10 cellular contexts compared by ENCODE assay signal in genomic region chr19:48558018-48558684, GRCh38. TPM values are rescaled to one million over a fixed set of nuclear protein-coding genes. Genes with fewer than 3 reads are reported as not detected.
DNase-seq lines count a peak whose midpoint lies in the region; ATAC-seq and TF ChIP-seq lines count a peak whose summit lies in the region.
"Had no signal": no experiment of that assay in that cellular context is flagged by ENCODE, and none has a peak within 500 bp of the region (broad histone marks: within the 10 kb centered on the region; RNA-seq: fewer than 3 reads in every experiment).

No MANE protein-coding gene starts in this region.

- H3K4me2 ChIP-seq in PC-3 (ENCODE audit: low read length) (peak overlapping the region; percentile 57), parathyroid adenoma (ENCODE audit: low read length) (no peak overlapping the region)

- peak; percentile 81 for DNase-seq in EL
- DNase-seq in PC-3 = peak; percentile 75
- DNase-seq in fibroblast of mammary gland (ENCODE audit: low read depth) = peak; percentile 80
- no peak for DNase-seq in mesenteric fat pad (ENCODE audit: low spot score)
- DNase-seq in GM13977 (ENCODE audit: low spot score) = no peak

- H3K36me3 ChIP-seq in PC-3 (ENCODE audit: low read depth, low read length) (no peaks in the 10 kb centered on the region), parathyroid adenoma (ENCODE audit: control insufficient read depth, insufficient read depth, low read length) (no peaks in the 10 kb centered on the region)

- no peaks in the 10 kb centered on the region for H3K9me3 ChIP-seq in PC-3 (ENCODE audit: low read length)
- no peaks in the 10 kb centered on the region for H3K9me3 ChIP-seq in parathyroid adenoma (ENCODE audit: control insufficient read depth, low read length)

- H3K9ac ChIP-seq in PC-3 (ENCODE audit: low read length) = no peak overlapping the region
- no peak overlapping the region for H3K9ac ChIP-seq in parathyroid adenoma

- in situ Hi-C loops in GM13977 (cut with MboI; ENCODE audit: low pct_unique_long_range_greater_than_20kb, low sequenced_read_pairs, unreplicated experiment) = no loop called here

- H3F3A ChIP-seq in PC-3 (ENCODE audit: low read length, unreplicated experiment) = no peaks in the 10 kb centered on the region

- no peaks in the 10 kb centered on the region for H3K9me2 ChIP-seq in PC-3 (replicated peaks; ENCODE audit: low read length)

- no TSS peak for BruUV-seq in PC-3 (replicated peaks; lab: Mats Ljungman, UMichigan)

- peak overlapping the region; percentile 38; the same call in 1 of the 2 replicates for H3K4me3 ChIP-seq in PC-3 (ENCODE audit: low read length)
- H3K4me3 ChIP-seq in fibroblast of mammary gland (ENCODE audit: control insufficient read depth, low read depth, low read length) = no peak overlapping the region
- H3K4me3 ChIP-seq in parathyroid adenoma (ENCODE audit: low read depth, low read length) = no peak overlapping the region

- ATAC-seq in PC-3 (peak; percentile 87), HG03196 (IDR thresholded peaks at IDR 0.05; ENCODE audit: unreplicated experiment) (no peak), GM21723 (IDR thresholded peaks at IDR 0.05; ENCODE audit: unreplicated experiment) (no peak)

- H3K27ac ChIP-seq in PC-3 (ENCODE audit: low read length) (peak overlapping the region; percentile 53), parathyroid adenoma (no peak overlapping the region)

- TF ChIP-seq CTCF in PC-3 (conservative IDR thresholded peaks at IDR 0.05; ENCODE audit: low read depth, low read length) (no peak), fibroblast of mammary gland (conservative IDR thresholded peaks at IDR 0.05; ENCODE audit: control insufficient read depth, insufficient read depth, low read depth, low read length) (no peak), parathyroid adenoma (IDR thresholded peaks at IDR 0.05) (no peak), GM13977 (IDR thresholded peaks at IDR 0.05; ENCODE audit: extremely low read depth, insufficient read depth, missing control alignments) (no peak)

- H2AFZ ChIP-seq in PC-3 (ENCODE audit: low read length) = peak overlapping the region; percentile 80
- H2AFZ ChIP-seq in parathyroid adenoma = peak overlapping the region; percentile 76

- CTCF ChIA-PET in PC-3 (lab: Charles Lee) = interaction anchor here (0.5 kb wide), 1 partner anchor 52 kb away, joined by 6 read pairs; no protein-coding TSS in a partner anchor

- no peaks in the 10 kb centered on the region for H3K79me2 ChIP-seq in PC-3 (ENCODE audit: low read length)
- peaks cover 7% of the 10 kb centered on the region for H3K79me2 ChIP-seq in parathyroid adenoma

- no peaks in the 10 kb centered on the region for H4K20me1 ChIP-seq in PC-3 (ENCODE audit: low read length)

- POLR2A ChIA-PET in PC-3 (lab: Charles Lee; ENCODE audit: unreplicated experiment) = interaction anchor here (0.5 to 0.9 kb wide), 2 partner anchors 10 to 65 kb away, joined by 4 to 6 read pairs; no protein-coding TSS in a partner anchor

- H3K4me1 ChIP-seq in PC-3 (ENCODE audit: insufficient read depth, low read length) = peaks cover 21% of the 10 kb centered on the region
- peaks cover 12% of the 10 kb centered on the region for H3K4me1 ChIP-seq in parathyroid adenoma

- H3K27me3 ChIP-seq in PC-3 (ENCODE audit: low read length) = no peaks in the 10 kb centered on the region
- no peaks in the 10 kb centered on the region for H3K27me3 ChIP-seq in parathyroid adenoma (ENCODE audit: control insufficient read depth, insufficient read depth, low read length)

- intact Hi-C loops in PC-3 (cut with micrococcal nuclease) = no loop called here

RNA-seq across cellular contexts. Expression of gene SULT2B1, which starts 6.2 kb away (rescaled TPM):
- total RNA-seq in PC-3 (2014; rRNA removed) = 4.8 and 6.7 TPM in 2 replicates
- total RNA-seq in mesenteric fat pad = 0.48 TPM

RNA-seq across cellular contexts. Expression of gene LMTK3, which starts 46.5 kb away (rescaled TPM):
- 4.8 and 8.3 TPM in 2 replicates for total RNA-seq in PC-3 (2014; rRNA removed)
- 0.45 TPM for total RNA-seq in mesenteric fat pad

RNA-seq across cellular contexts. Expression of gene SPACA4, which starts 48.4 kb away (rescaled TPM):
- not detected in 2 replicates for total RNA-seq in PC-3 (2014; rRNA removed)
- total RNA-seq in mesenteric fat pad = not detected
- total RNA-seq: mesothelial cell of epicardium; T-helper 1 cell treated with Interleukin-12 subunit alpha and Interleukin-12 subunit beta and Interleukin-4 antibody, amounts not matched to agents 30 ng/mL and 1 ng/mL, for 36 hours had no signal

RNA-seq across cellular contexts. Expression of gene FAM83E, which starts 56.7 kb away (rescaled TPM):
- total RNA-seq in PC-3 (2014; rRNA removed) (4.6 and 4.7 TPM in 2 replicates), mesenteric fat pad (0.71 TPM)

Comparison
In these comparisons a context has a peak if more than half of its experiments do, and no peak if none do; other contexts are left out.
1. DNase-seq: peak in EL (single experiment), PC-3 (single experiment) and fibroblast of mammary gland (single experiment); none in mesenteric fat pad (single experiment) and GM13977 (single experiment).